Comparison of ENCODE assay signal across 1 cellular context in the genomic region with DNA sequence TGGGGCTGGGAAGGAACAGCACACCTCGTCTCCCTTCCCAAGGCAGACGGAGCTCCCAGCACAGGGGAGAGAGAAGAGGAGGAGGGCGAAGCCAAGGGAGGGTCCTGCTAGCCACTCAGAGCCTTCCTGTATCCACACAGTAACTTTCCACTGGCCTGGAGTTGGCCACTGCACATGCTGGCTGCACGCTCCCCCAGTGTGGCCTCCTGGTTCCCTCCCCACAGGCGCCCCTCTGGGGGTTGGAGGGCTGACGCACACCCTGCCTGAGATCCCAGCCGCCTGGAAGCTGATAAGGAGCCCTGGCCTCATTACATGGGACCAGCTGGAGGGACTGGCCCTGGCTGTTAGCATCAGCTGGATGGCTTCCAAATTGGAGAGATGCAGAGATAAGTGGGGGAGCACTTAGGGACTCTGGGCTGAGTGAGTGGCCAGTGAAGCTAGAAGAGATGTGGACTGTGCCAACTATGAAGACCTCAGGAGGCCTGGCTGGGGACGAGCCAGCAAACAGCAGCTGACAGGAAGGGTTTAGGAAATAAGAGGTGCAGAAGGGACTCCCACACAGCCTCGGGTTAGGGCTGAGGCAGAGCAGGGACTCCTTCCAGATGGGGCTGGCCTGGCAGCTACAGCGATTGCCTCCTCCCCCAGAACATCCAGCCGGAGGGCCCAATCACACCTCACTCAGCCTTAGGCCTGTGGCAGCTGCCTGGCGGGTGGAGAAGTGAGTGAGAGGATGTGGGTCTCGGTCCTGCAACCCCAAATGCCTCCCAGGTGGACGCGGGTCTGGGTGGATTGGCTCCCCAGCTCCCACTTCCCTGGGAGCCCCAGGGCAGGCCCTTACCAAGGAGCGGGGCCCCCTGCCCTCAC.
TF ChIP-seq lines count a peak whose summit lies in the region.

No MANE protein-coding gene starts in this region.

TF ChIP-seq in K562, 482 proteins besides CTCF, POLR2A, EP300 and RAD21 (continued from another document and continues in another):
- TF ChIP-seq, protein P1, sequence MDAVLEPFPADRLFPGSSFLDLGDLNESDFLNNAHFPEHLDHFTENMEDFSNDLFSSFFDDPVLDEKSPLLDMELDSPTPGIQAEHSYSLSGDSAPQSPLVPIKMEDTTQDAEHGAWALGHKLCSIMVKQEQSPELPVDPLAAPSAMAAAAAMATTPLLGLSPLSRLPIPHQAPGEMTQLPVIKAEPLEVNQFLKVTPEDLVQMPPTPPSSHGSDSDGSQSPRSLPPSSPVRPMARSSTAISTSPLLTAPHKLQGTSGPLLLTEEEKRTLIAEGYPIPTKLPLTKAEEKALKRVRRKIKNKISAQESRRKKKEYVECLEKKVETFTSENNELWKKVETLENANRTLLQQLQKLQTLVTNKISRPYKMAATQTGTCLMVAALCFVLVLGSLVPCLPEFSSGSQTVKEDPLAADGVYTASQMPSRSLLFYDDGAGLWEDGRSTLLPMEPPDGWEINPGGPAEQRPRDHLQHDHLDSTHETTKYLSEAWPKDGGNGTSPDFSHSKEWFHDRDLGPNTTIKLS (IDR thresholded peaks at IDR 0.05; ENCODE audit: borderline replicate concordance, low read depth): peak; percentile 59; the same call in 1 of the 2 replicates
- TF ChIP-seq HMG20B (CRISPR knock-in tag; IDR thresholded peaks at IDR 0.05): no peak
- TF ChIP-seq, protein P2, sequence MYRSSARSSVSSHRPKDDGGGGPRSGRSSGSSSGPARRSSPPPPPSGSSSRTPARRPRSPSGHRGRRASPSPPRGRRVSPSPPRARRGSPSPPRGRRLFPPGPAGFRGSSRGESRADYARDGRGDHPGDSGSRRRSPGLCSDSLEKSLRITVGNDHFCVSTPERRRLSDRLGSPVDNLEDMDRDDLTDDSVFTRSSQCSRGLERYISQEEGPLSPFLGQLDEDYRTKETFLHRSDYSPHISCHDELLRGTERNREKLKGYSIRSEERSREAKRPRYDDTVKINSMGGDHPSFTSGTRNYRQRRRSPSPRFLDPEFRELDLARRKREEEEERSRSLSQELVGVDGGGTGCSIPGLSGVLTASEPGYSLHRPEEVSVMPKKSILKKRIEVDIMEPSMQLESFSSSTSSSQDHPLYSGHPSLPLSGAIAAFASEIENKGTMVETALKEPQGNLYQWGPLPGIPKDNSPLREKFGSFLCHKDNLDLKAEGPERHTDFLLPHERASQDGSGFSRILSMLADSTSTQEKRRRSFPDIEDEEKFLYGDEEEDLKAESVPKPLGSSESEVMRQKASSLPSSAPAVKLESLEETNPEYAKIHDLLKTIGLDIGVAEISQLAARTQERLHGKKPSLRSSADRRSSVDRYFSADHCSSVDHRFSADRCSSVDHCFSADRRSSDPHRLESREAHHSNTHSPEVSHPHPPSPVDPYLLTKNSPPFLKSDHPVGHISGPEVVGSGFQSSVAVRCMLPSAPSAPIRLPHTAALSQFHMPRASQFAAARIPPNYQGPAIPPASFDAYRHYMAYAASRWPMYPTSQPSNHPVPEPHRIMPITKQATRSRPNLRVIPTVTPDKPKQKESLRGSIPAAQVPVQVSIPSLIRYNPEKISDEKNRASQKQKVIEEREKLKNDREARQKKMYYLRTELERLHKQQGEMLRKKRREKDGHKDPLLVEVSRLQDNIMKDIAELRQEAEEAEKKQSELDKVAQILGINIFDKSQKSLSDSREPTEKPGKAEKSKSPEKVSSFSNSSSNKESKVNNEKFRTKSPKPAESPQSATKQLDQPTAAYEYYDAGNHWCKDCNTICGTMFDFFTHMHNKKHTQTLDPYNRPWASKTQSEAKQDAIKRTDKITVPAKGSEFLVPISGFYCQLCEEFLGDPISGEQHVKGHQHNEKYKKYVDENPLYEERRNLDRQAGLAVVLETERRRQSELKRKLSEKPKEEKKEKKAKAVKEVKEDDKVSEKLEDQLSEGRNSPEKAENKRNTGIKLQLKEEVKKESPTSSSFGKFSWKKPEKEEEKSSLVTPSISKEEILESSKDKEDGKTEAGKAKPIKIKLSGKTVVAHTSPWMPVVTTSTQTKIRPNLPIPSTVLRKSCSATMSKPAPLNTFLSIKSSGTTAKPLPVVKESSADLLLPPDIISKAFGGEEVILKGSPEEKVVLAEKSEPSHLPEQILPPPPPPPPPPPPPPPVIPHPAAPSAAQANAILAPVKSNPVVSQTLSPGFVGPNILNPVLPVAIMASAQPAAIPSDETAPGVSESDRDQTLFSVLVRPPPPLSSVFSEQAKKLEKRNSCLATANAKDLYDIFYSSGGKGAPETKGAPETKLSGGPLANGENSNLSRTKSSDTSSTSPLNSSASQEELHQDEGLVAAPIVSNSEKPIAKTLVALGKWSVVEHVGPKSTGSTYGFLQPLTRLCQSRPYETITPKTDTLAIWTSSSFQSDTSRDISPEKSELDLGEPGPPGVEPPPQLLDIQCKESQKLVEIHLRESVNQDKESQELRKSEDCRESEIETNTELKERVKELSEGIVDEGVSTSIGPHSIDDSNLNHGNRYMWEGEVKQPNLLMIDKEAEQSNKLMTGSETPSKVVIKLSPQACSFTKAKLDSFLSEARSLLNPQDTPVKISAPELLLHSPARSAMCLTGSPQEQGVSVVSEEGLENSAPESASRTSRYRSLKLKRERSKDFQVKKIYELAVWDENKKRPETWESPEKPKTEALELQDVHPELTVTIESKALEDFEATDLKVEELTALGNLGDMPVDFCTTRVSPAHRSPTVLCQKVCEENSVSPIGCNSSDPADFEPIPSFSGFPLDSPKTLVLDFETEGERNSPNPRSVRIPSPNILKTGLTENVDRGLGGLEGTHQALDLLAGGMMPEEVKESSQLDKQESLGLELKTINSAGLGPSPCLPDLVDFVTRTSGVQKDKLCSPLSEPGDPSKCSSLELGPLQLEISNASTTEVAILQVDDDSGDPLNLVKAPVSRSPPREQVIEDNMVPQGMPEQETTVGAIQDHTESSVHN (IDR thresholded peaks at IDR 0.05; ENCODE audit: borderline replicate concordance in 1 of 2, low read depth in 1 of 2): peak; percentile 70 to 98; a peak in 3 of 4 replicates
- no peak for TF ChIP-seq RFX1 (IDR thresholded peaks at IDR 0.05)
- peak; percentile 92 for TF ChIP-seq MGA (IDR thresholded peaks at IDR 0.05)
- 0 out of 2 replicates have a peak, but pooled peaks have one; percentile 79 for TF ChIP-seq ZFPM2 (CRISPR knock-in tag; IDR thresholded peaks at IDR 0.05)
- TF ChIP-seq FOXA1 (IDR thresholded peaks at IDR 0.05; ENCODE audit: borderline replicate concordance): no peak
- no peak for TF ChIP-seq TRIM25 (IDR thresholded peaks at IDR 0.05; ENCODE audit: borderline replicate concordance)
- no peak for TF ChIP-seq MCM2 (IDR thresholded peaks at IDR 0.05; ENCODE audit: low read depth)
- TF ChIP-seq ZNF184 (CRISPR knock-in tag; IDR thresholded peaks at IDR 0.05): no peak
- peak; percentile 21 for TF ChIP-seq SP2 (IDR thresholded peaks at IDR 0.05; ENCODE audit: extremely low read depth, low read depth, low read length, poor library complexity, severe bottlenecking)
- 0 out of 2 replicates have a peak, but pooled peaks have one; percentile 37 for TF ChIP-seq KLF13 (tag; IDR thresholded peaks at IDR 0.05; ENCODE audit: borderline replicate concordance, low read depth)
- TF ChIP-seq SRSF9 (IDR thresholded peaks at IDR 0.05; ENCODE audit: borderline replicate concordance, low read depth, low read length): no peak
- TF ChIP-seq BRD4 (IDR thresholded peaks at IDR 0.05): no peak
- peak; percentile 97 for TF ChIP-seq FOSL1 (tag; conservative IDR thresholded peaks at IDR 0.05)
- no peak for TF ChIP-seq KAT7 (CRISPR knock-in tag; IDR thresholded peaks at IDR 0.05; ENCODE audit: borderline replicate concordance)
- no peak for TF ChIP-seq BMI1 (IDR thresholded peaks at IDR 0.05; ENCODE audit: low read length)
- TF ChIP-seq ZNF41 (CRISPR knock-in tag; conservative IDR thresholded peaks at IDR 0.05): peak; percentile 75
- peak; percentile 84; the same call in 1 of the 2 replicates for TF ChIP-seq XRCC5 (IDR thresholded peaks at IDR 0.05; ENCODE audit: low read depth, low read length)
- peak; percentile 99 for TF ChIP-seq CBFA2T2 (conservative IDR thresholded peaks at IDR 0.05)
- peak; percentile 86 for TF ChIP-seq PYGO2 (tag; IDR thresholded peaks at IDR 0.05)
- TF ChIP-seq SIN3B (IDR thresholded peaks at IDR 0.05; ENCODE audit: low read depth): no peak
- TF ChIP-seq MAFF (IDR thresholded peaks at IDR 0.05; ENCODE audit: low read length): no peak; the same call in 1 of the 2 replicates
- no peak for TF ChIP-seq ZNF282 (CRISPR knock-in tag; IDR thresholded peaks at IDR 0.05)
- TF ChIP-seq ZNF57 (CRISPR knock-in tag; IDR thresholded peaks at IDR 0.05): no peak
- no peak for TF ChIP-seq HNRNPH1 (optimal IDR thresholded peaks at IDR 0.05; ENCODE audit: low read depth, low read length)
- TF ChIP-seq, protein P3, sequence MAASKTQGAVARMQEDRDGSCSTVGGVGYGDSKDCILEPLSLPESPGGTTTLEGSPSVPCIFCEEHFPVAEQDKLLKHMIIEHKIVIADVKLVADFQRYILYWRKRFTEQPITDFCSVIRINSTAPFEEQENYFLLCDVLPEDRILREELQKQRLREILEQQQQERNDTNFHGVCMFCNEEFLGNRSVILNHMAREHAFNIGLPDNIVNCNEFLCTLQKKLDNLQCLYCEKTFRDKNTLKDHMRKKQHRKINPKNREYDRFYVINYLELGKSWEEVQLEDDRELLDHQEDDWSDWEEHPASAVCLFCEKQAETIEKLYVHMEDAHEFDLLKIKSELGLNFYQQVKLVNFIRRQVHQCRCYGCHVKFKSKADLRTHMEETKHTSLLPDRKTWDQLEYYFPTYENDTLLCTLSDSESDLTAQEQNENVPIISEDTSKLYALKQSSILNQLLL (CRISPR knock-in tag; IDR thresholded peaks at IDR 0.05; ENCODE audit: borderline replicate concordance): no peak
- no peak for TF ChIP-seq ZNF717 (CRISPR knock-in tag; IDR thresholded peaks at IDR 0.05)
